17 cellular contexts compared by ENCODE assay signal in genomic region chr11:62976109-62976508, GRCh38.
"Had no signal": no experiment of that assay in that cellular context is flagged by ENCODE, and none has a peak within 500 bp of the region (broad histone marks: within the 10 kb centered on the region; RNA-seq: fewer than 3 reads in every experiment).

No MANE protein-coding gene starts in this region.

- H3K4me3 ChIP-seq: cardiac muscle cell, hepatocyte, stomach, thoracic aorta, upper lobe of right lung had no signal

- H3K4me1 ChIP-seq: parathyroid adenoma, upper lobe of right lung had no signal

- H3K9me3 ChIP-seq: neutrophil, stomach, thoracic aorta, upper lobe of right lung had no signal

- H3K27ac ChIP-seq: cardiac muscle cell, hepatocyte, neutrophil, parathyroid adenoma, stomach, thoracic aorta, upper lobe of right lung had no signal

- DNase-seq: activated CD4-positive, alpha-beta T cell treated with anti-CD3 and anti-CD28 coated beads for 4 hours; activated CD8-positive, alpha-beta memory T cell treated with anti-CD3 and anti-CD28 coated beads, Interleukin-2, amount 50 U/mL, for 4 hours; activated CD8-positive, alpha-beta T cell treated with anti-CD3 and anti-CD28 coated beads, Interleukin-2, amount 10 ng/mL, durations not matched to agents 7 days and 5 days; activated gamma-delta T cell; activated T-cell treated with anti-CD3 and anti-CD28 coated beads, Interleukin-2, amount 50 U/mL, for 72 hours; kidney; left ventricle myocardium superior; natural killer cell; stimulated activated CD4-positive, alpha-beta T cell treated with anti-CD3 and anti-CD28 coated beads, Interleukin-12 subunit alpha, Interleukin-12 subunit beta, amount 100 ng/mL, for 4 hours; stimulated activated CD4-positive, alpha-beta T cell treated with anti-CD3 and anti-CD28 coated beads, Interleukin-2, amount 100 ng/mL, for 24 hours; stomach; upper lobe of right lung had no signal

- H3K36me3 ChIP-seq: cardiac muscle cell, neutrophil, stomach, thoracic aorta, upper lobe of right lung had no signal

- H3K9ac ChIP-seq: parathyroid adenoma had no signal

- H3K27me3 ChIP-seq: cardiac muscle cell, hepatocyte, stomach, upper lobe of right lung had no signal

- H3K4me2 ChIP-seq: hepatocyte had no signal
